12 cellular contexts compared by ENCODE assay signal in the genomic region with DNA sequence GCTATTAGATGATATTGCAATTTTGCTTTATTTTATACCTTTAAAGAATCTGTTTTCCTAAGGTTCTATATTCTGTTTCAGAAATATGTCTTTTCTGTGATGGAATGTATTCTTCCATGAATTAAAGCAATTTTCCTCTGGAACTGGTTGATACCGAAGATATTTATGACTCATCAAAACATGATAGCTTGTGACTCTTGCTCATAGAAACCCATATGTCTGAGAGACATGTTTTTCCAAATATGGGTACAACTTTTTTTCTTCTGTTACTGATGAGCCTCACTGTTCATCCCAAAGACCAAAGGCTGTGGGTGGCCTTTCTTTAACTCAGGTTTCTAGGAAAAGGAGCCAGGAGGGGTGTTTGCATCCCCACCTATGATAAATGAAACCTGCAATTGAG.
DNase-seq lines count a peak whose midpoint lies in the region; ATAC-seq and TF ChIP-seq lines count a peak whose summit lies in the region.
"Had no signal": no experiment of that assay in that cellular context is flagged by ENCODE, and none has a peak within 500 bp of the region (broad histone marks: within the 10 kb centered on the region; RNA-seq: fewer than 3 reads in every experiment).

No MANE protein-coding gene starts in this region.

- TF ChIP-seq CTCF in AG09309 (IDR thresholded peaks at IDR 0.05; ENCODE audit: control insufficient read depth, insufficient read depth, low read depth, low read length, missing control alignments) (no peak), brain microvascular endothelial cell (IDR thresholded peaks at IDR 0.05; ENCODE audit: low read depth, low read length, missing control alignments) (no peak), omental fat pad (IDR thresholded peaks at IDR 0.05) (no peak)

- in situ Hi-C loops in brain microvascular endothelial cell (cut with HindIII; ENCODE audit: low pct_ligation_motif_present, low sequenced_read_pairs) = no loop called here

- no peaks in the 10 kb centered on the region for H3K36me3 ChIP-seq in brain microvascular endothelial cell (replicated peaks)
- H3K36me3 ChIP-seq in aorta (ENCODE audit: control insufficient read depth in 1 of 2, insufficient read depth in 2 of 2, low read length in 1 of 2) = no peaks in the 10 kb centered on the region

- H3K9me3 ChIP-seq in aorta (ENCODE audit: control insufficient read depth, low read length) = no peaks in the 10 kb centered on the region

- DNase-seq in AG09309 (ENCODE audit: low read depth) = peak; percentile 27
- DNase-seq in HS-5 (ENCODE audit: low read depth) = peak; percentile 58
- DNase-seq in brain microvascular endothelial cell = peak; percentile 42
- peak; percentile 76 for DNase-seq in kidney tubule cell (ENCODE audit: low spot score)
- DNase-seq in activated gamma-delta T cell (lab: John Stamatoyannopoulos, UW) = no peak
- no peak for DNase-seq in aorta
- no peak for DNase-seq in omental fat pad (ENCODE audit: low spot score)
- DNase-seq: CD4-positive, CD25-positive, alpha-beta regulatory T cell; SHP77 had no signal

- WGBS in aorta, 2 donors = 68 to 88% methylated on average over 1 of the region's 1 CpG

- H3K27me3 ChIP-seq in brain microvascular endothelial cell (replicated peaks) (no peaks in the 10 kb centered on the region), aorta (ENCODE audit: control insufficient read depth in 1 of 2, insufficient read depth in 2 of 2, low read length in 1 of 2) (no peaks in the 10 kb centered on the region)

- intact Hi-C loops in aorta (cut with DNase I) = no loop called here

- ATAC-seq in aorta (ENCODE audit: low FRiP score) (no peak), HG03442 (IDR thresholded peaks at IDR 0.05; ENCODE audit: unreplicated experiment) (no peak), omental fat pad (ENCODE audit: low FRiP score) (no peak)

- H3K4me3 ChIP-seq in AG09309 (ENCODE audit: control insufficient read depth, low read depth, low read length) = no peak overlapping the region
- H3K4me3 ChIP-seq in brain microvascular endothelial cell (ENCODE audit: low read depth, low read length) = no peak overlapping the region
- H3K4me3 ChIP-seq in aorta (ENCODE audit: low read length in 2 of 2) = no peak overlapping the region
- H3K4me3 ChIP-seq: lung had no signal

- no peaks in the 10 kb centered on the region for H3K4me1 ChIP-seq in aorta (ENCODE audit: control insufficient read depth in 1 of 2, insufficient read depth in 2 of 2, low read length in 2 of 2)
- H3K4me1 ChIP-seq: parathyroid adenoma had no signal

- H3K27ac ChIP-seq in brain microvascular endothelial cell (peak overlapping the region; percentile 90), aorta (ENCODE audit: low read depth in 1 of 2, low read length in 2 of 2) (no peak overlapping the region)
- H3K27ac ChIP-seq: parathyroid adenoma had no signal

Comparison
In these comparisons a context has a peak if more than half of its experiments do, and no peak if none do; other contexts are left out.
1. DNase-seq: peak in AG09309 (single experiment), HS-5 (single experiment), brain microvascular endothelial cell (single experiment) and kidney tubule cell (single experiment); none in activated gamma-delta T cell (single experiment), aorta (0 of 2) and omental fat pad (single experiment).